Comparison of ENCODE assay signal across 23 cellular contexts in genomic region chr11:35281169-35281591, GRCh38.
DNase-seq lines count a peak whose midpoint lies in the region; ATAC-seq and TF ChIP-seq lines count a peak whose summit lies in the region.
"Had no signal": no experiment of that assay in that cellular context is flagged by ENCODE, and none has a peak within 500 bp of the region (broad histone marks: within the 10 kb centered on the region; RNA-seq: fewer than 3 reads in every experiment).

No MANE protein-coding gene starts in this region.

- TF ChIP-seq CTCF in coronary artery (IDR thresholded peaks at IDR 0.05) (no peak), heart left ventricle (IDR thresholded peaks at IDR 0.05) (no peak), sigmoid colon (IDR thresholded peaks at IDR 0.05) (no peak), uterus (IDR thresholded peaks at IDR 0.05) (no peak)

- POLR2A ChIA-PET in naive thymus-derived CD8-positive, alpha-beta T cell (lab: Charles Lee): no interaction called here

- intact Hi-C loops in heart left ventricle (cut with DNase I) (no loop called here), sigmoid colon (cut with DNase I) (no loop called here), uterus (cut with DNase I; ENCODE audit: low total_unique reads) (no loop called here)

- no peak overlapping the region for H3K4me3 ChIP-seq in coronary artery
- H3K4me3 ChIP-seq in heart left ventricle: no peak overlapping the region
- no peak overlapping the region for H3K4me3 ChIP-seq in sigmoid colon
- H3K4me3 ChIP-seq in uterus: no peak overlapping the region
- H3K4me3 ChIP-seq: GM12878, MG63, spleen had no signal

- peaks cover 4 to 16% (median 9%) of the 10 kb centered on the region in 4 donors for H3K4me1 Mint-ChIP-seq in naive thymus-derived CD8-positive, alpha-beta T cell
- H3K4me1 Mint-ChIP-seq: mesothelial cell of epicardium, nephron had no signal

- no peak for TF ChIP-seq POLR2A in heart left ventricle (IDR thresholded peaks at IDR 0.05)
- TF ChIP-seq POLR2A in sigmoid colon (IDR thresholded peaks at IDR 0.05): no peak
- TF ChIP-seq POLR2A in uterus (IDR thresholded peaks at IDR 0.05): no peak

- H3K4me1 ChIP-seq in heart left ventricle (peaks cover 0 to 25% (median 8%) of the 10 kb centered on the region in 12 donors), sigmoid colon (peaks cover 0 to 13% (median 10%) of the 10 kb centered on the region in 4 donors), uterus (peaks cover 8 to 9% of the 10 kb centered on the region in 2 donors)
- H3K4me1 ChIP-seq: parathyroid adenoma had no signal

- H3K36me3 ChIP-seq in heart left ventricle (peaks cover 0 to 2% (median 0%) of the 10 kb centered on the region in 9 donors), sigmoid colon (no peaks in the 10 kb centered on the region), uterus (no peaks in the 10 kb centered on the region)
- H3K36me3 ChIP-seq: MG63, spleen had no signal

- H3K27me3 Mint-ChIP-seq in naive thymus-derived CD8-positive, alpha-beta T cell: no peaks in the 10 kb centered on the region
- H3K27me3 Mint-ChIP-seq: brain, IgD-negative memory B cell had no signal

- H3K9me3 ChIP-seq in heart left ventricle: no peaks in the 10 kb centered on the region
- H3K9me3 ChIP-seq in sigmoid colon: no peaks in the 10 kb centered on the region
- H3K9me3 ChIP-seq in uterus: no peaks in the 10 kb centered on the region
- H3K9me3 ChIP-seq: MG63, spleen had no signal

- no peak overlapping the region for H3K4me3 Mint-ChIP-seq in naive thymus-derived CD8-positive, alpha-beta T cell
- H3K4me3 Mint-ChIP-seq: activated T-helper 1 cell treated with anti-CD3 and anti-CD28 coated beads, Interleukin-12 subunit alpha, Interleukin-12 subunit beta, Interleukin-2, Interleukin-4 antibody, amounts not matched to agents 30 ng/mL and 10 ng/mL and 1 ng/mL, durations not matched to agents 14 hours and 24 hours and 36 hours; brain; IgD-negative memory B cell; mesothelial cell of epicardium; nephron had no signal

- no peak for DNase-seq in coronary artery (ENCODE audit: low spot score)
- peak in 2 of 5 donors; percentile 22 to 28 for DNase-seq in heart left ventricle
- DNase-seq in sigmoid colon: no peak
- DNase-seq in uterus: peak; percentile 35 to 39
- DNase-seq in putamen (ENCODE audit: low spot score): no peak
- DNase-seq in naive thymus-derived CD8-positive, alpha-beta T cell: no peak
- DNase-seq in NCI-H1417 treated with DMSO at 0.1 percent for 48 hours (lab: John Stamatoyannopoulos, UW): no peak
- DNase-seq: cortex of kidney, DMS53, MG63, NCI-H146, NCI-H2171 treated with DMSO at 0.1 percent for 48 hours, NCI-H526 treated with DMSO at 0.1 percent for 48 hours, spleen had no signal

- 41 to 61% (median 50%) methylated on average over 5 of the region's 5 CpGs for WGBS in heart left ventricle, 4 donors
- WGBS in sigmoid colon, 2 donors: 88 to 95% methylated on average over 5 of the region's 5 CpGs

- no peak for TF ChIP-seq EP300 in sigmoid colon (IDR thresholded peaks at IDR 0.05)

- H3K9me3 Mint-ChIP-seq in naive thymus-derived CD8-positive, alpha-beta T cell: no peaks in the 10 kb centered on the region
- H3K9me3 Mint-ChIP-seq: activated T-helper 1 cell treated with anti-CD3 and anti-CD28 coated beads, Interleukin-12 subunit alpha, Interleukin-12 subunit beta, Interleukin-2, Interleukin-4 antibody, amounts not matched to agents 30 ng/mL and 10 ng/mL and 1 ng/mL, durations not matched to agents 14 hours and 24 hours and 36 hours; brain; IgD-negative memory B cell; mesothelial cell of epicardium; nephron had no signal

- no peaks in the 10 kb centered on the region for H3K36me3 Mint-ChIP-seq in naive thymus-derived CD8-positive, alpha-beta T cell
- H3K36me3 Mint-ChIP-seq: IgD-negative memory B cell, mesothelial cell of epicardium had no signal

- ATAC-seq in heart left ventricle: peak; percentile 12 to 77 (median 53)
- ATAC-seq in naive thymus-derived CD8-positive, alpha-beta T cell: no peak
- ATAC-seq: activated naive CD4-positive, alpha-beta T cell treated with anti-CD3 and anti-CD28 coated beads, Interleukin-2, amount 50 U/mL, for 72 hours; GM12878 had no signal

- peak overlapping the region; percentile 68 to 85 for H3K27ac ChIP-seq in coronary artery
- peak overlapping the region in 10 of 12 donors; percentile 12 to 80 (median 48) for H3K27ac ChIP-seq in heart left ventricle
- H3K27ac ChIP-seq in sigmoid colon: peak overlapping the region in 3 of 4 donors; percentile 39 to 54 (median 50)
- H3K27ac ChIP-seq in uterus: peak overlapping the region; percentile 82 to 86
- H3K27ac ChIP-seq: HL-60, parathyroid adenoma, spleen had no signal

- H3K27me3 ChIP-seq in heart left ventricle (no peaks in the 10 kb centered on the region), sigmoid colon (no peaks in the 10 kb centered on the region), uterus (no peaks in the 10 kb centered on the region)
- H3K27me3 ChIP-seq: MG63, spleen had no signal

- H3K27ac Mint-ChIP-seq in naive thymus-derived CD8-positive, alpha-beta T cell: no peak overlapping the region
- H3K27ac Mint-ChIP-seq: activated naive CD4-positive, alpha-beta T cell treated with anti-CD3 and anti-CD28 coated beads, Interleukin-2, amount 50 U/mL, for 72 hours; activated T-helper 1 cell treated with anti-CD3 and anti-CD28 coated beads, Interleukin-12 subunit alpha, Interleukin-12 subunit beta, Interleukin-2, Interleukin-4 antibody, amounts not matched to agents 30 ng/mL and 10 ng/mL and 1 ng/mL, durations not matched to agents 14 hours and 24 hours and 36 hours; IgD-negative memory B cell; mesothelial cell of epicardium; nephron had no signal

Comparison
In these comparisons a context has a peak if more than half of its experiments do, and no peak if none do; other contexts are left out.
1. DNase-seq: peak in uterus (2 of 2); none in coronary artery (single experiment), sigmoid colon (single experiment), putamen (single experiment), naive thymus-derived CD8-positive, alpha-beta T cell (0 of 10) and NCI-H1417 treated with DMSO at 0.1 percent for 48 hours (single experiment).
2. ATAC-seq: peak in heart left ventricle (4 of 4); none in naive thymus-derived CD8-positive, alpha-beta T cell (0 of 2).
3. Peak in every context shown above with its lines, with median percentiles within 50 percentile points of each other: H3K27ac ChIP-seq.